Comparison of ENCODE assay signal across 11 cellular contexts in genomic region chr18:23107718-23108117, GRCh38. TPM values are rescaled to one million over a fixed set of nuclear protein-coding genes. Genes with fewer than 3 reads are reported as not detected.
DNase-seq lines count a peak whose midpoint lies in the region; ATAC-seq, FAIRE-seq and TF ChIP-seq lines count a peak whose summit lies in the region.
"Had no signal": no experiment of that assay in that cellular context is flagged by ENCODE, and none has a peak within 500 bp of the region (broad histone marks: within the 10 kb centered on the region; RNA-seq: fewer than 3 reads in every experiment).

No MANE protein-coding gene starts in this region.

- 81 to 88% (median 87%) methylated on average over 7 of the region's 7 CpGs for WGBS in adrenal gland, 4 donors
- 66% methylated on average over 7 of the region's 7 CpGs for WGBS in HepG2 (ENCODE audit: low lambda C conversion rate)

- H3K79me2 ChIP-seq in HepG2 (ENCODE audit: insufficient read depth, low read length) = no peaks in the 10 kb centered on the region

- DNase-seq in NCI-H69 (lab: John Stamatoyannopoulos, UW) (peak; percentile 64), chondrocyte (ENCODE audit: low spot score) (no peak), osteocyte (ENCODE audit: extremely low spot score, unreplicated experiment) (no peak), adrenal gland (no peak), HepG2 (ENCODE audit: low spot score) (no peak), SKM-1 treated with dmso at 0.1 percent for 144 hours (lab: John Stamatoyannopoulos, UW; ENCODE audit: unreplicated experiment) (no peak)
- no peak for DNase-seq in activated CD4-positive, CD25-positive, alpha-beta regulatory T cell (lab: John Stamatoyannopoulos, UW)
- DNase-seq: activated effector memory CD4-positive, alpha-beta T cell treated with anti-CD3 and anti-CD28 coated beads, Interleukin-2, amount 50 U/mL, for 16 hours; cortex of kidney; WERI-Rb-1 had no signal

- H3K4me1 ChIP-seq in BLaER1 treated with 17β-estradiol and CSF1 and Interleukin-3, amounts not matched to agents 10 nM and 100 nM = peaks cover 0 to 29% (median 22%) of the 10 kb centered on the region in 10 experiments; a peak in 16 of 20 replicates
- H3K4me1 ChIP-seq in adrenal gland (replicated peaks in 1 of 2) = peaks cover 5 to 10% of the 10 kb centered on the region in 2 donors
- H3K4me1 ChIP-seq in HepG2 (ENCODE audit: insufficient read depth, low read length) = peaks cover 40% of the 10 kb centered on the region

- in situ Hi-C loops in HepG2 (cut with HindIII; ENCODE audit: extremely low pct_ligation_motif_present, low pct_unique_long_range_greater_than_20kb) = no loop called here

- TF ChIP-seq RAD21 in HepG2 (CRISPR knock-in tag; IDR thresholded peaks at IDR 0.05) = no peak

- H4K20me1 ChIP-seq in BLaER1 treated with 17β-estradiol and CSF1 and Interleukin-3, amounts not matched to agents 10 nM and 100 nM = no peaks in the 10 kb centered on the region
- H4K20me1 ChIP-seq in HepG2 (ENCODE audit: insufficient read depth, low read length) = no peaks in the 10 kb centered on the region

- H2AFZ ChIP-seq in HepG2 (ENCODE audit: low read length) = no peak overlapping the region

- no peak overlapping the region for H3K4me3 Mint-ChIP-seq in chondrocyte (ENCODE audit: unreplicated experiment)
- peak overlapping the region; percentile 32 for H3K4me3 Mint-ChIP-seq in osteocyte (ENCODE audit: unreplicated experiment)

- H3K36me3 Mint-ChIP-seq in chondrocyte (ENCODE audit: low read depth) (peaks cover 2% of the 10 kb centered on the region), osteocyte (ENCODE audit: unreplicated experiment) (no peaks in the 10 kb centered on the region)

- no peak for TF ChIP-seq EP300 in HepG2 (IDR thresholded peaks at IDR 0.05; ENCODE audit: low read depth in 2 of 2, low read length in 2 of 2)
- TF ChIP-seq EP300 in HepG2 (CRISPR knock-in tag; IDR thresholded peaks at IDR 0.05; ENCODE audit: borderline replicate concordance) = no peak

- no TSS peak for BruUV-seq in HepG2 (replicated peaks; lab: Mats Ljungman, UMichigan)

- H3K9me3 Mint-ChIP-seq in chondrocyte (ENCODE audit: low read depth) (peaks cover 5% of the 10 kb centered on the region), osteocyte (ENCODE audit: unreplicated experiment) (peaks cover 5% of the 10 kb centered on the region)

- no peaks in the 10 kb centered on the region; a peak in 1 of 22 replicates for H3K27me3 ChIP-seq in BLaER1 treated with 17β-estradiol and CSF1 and Interleukin-3, amounts not matched to agents 10 nM and 100 nM
- H3K27me3 ChIP-seq in adrenal gland = peaks cover 4% of the 10 kb centered on the region
- peaks cover 0 to 4% of the 10 kb centered on the region in 2 experiments; a peak in 1 of 5 replicates for H3K27me3 ChIP-seq in HepG2 (ENCODE audit: control insufficient read depth in 1 of 2, insufficient read depth in 2 of 2, low read length in 2 of 2)

- no peak overlapping the region for H3K9ac ChIP-seq in BLaER1 treated with 17β-estradiol and CSF1 and Interleukin-3, amounts not matched to agents 10 nM and 100 nM
- H3K9ac ChIP-seq in HepG2 (ENCODE audit: insufficient read depth, low read depth, low read length) = no peak overlapping the region

- peaks cover 0 to 8% (median 0%) of the 10 kb centered on the region in 11 experiments; a peak in 5 of 22 replicates for H3K9me3 ChIP-seq in BLaER1 treated with 17β-estradiol and CSF1 and Interleukin-3, amounts not matched to agents 10 nM and 100 nM (replicated peaks in 1 of 11)
- H3K9me3 ChIP-seq in adrenal gland (replicated peaks in 1 of 3) (no peaks in the 10 kb centered on the region), HepG2 (ENCODE audit: low read length) (no peaks in the 10 kb centered on the region)

- POLR2A ChIA-PET in HepG2 (lab: Yijun Ruan, JAX) = interaction anchor here (0.7 kb wide), 1 partner anchor 14 kb away, joined by 3 read pairs; no protein-coding TSS in a partner anchor

- TF ChIP-seq CTCF in chondrocyte (IDR thresholded peaks at IDR 0.05) (no peak), osteocyte (IDR thresholded peaks at IDR 0.05) (no peak), adrenal gland (IDR thresholded peaks at IDR 0.05) (no peak), HepG2 (CRISPR knock-in tag; IDR thresholded peaks at IDR 0.05) (no peak)

- peak overlapping the region; percentile 97 for H3K27ac Mint-ChIP-seq in chondrocyte (ENCODE audit: unreplicated experiment)
- peak overlapping the region; percentile 95 for H3K27ac Mint-ChIP-seq in osteocyte (ENCODE audit: unreplicated experiment)

- no peak for TF ChIP-seq POLR2A in adrenal gland (IDR thresholded peaks at IDR 0.05)
- no peak for TF ChIP-seq POLR2A in HepG2 (IDR thresholded peaks at IDR 0.05; ENCODE audit: insufficient read depth in 1 of 2, low read depth in 2 of 2, low read length in 2 of 2)

- ATAC-seq in HepG2 = no peak

- no peaks in the 10 kb centered on the region for H3K36me3 ChIP-seq in BLaER1 treated with 17β-estradiol and CSF1 and Interleukin-3, amounts not matched to agents 10 nM and 100 nM
- H3K36me3 ChIP-seq in adrenal gland (replicated peaks in 1 of 2) = no peaks in the 10 kb centered on the region
- H3K36me3 ChIP-seq in HepG2 (replicated peaks in 1 of 2; ENCODE audit: control insufficient read depth in 1 of 2, insufficient read depth in 2 of 2, low read length in 2 of 2) = no peaks in the 10 kb centered on the region
- H3K36me3 ChIP-seq: WERI-Rb-1 had no signal

- FAIRE-seq in HepG2 (lab: Jason Lieb, UNC) = no peak

- H3K4me3 ChIP-seq in BLaER1 treated with 17β-estradiol and CSF1 and Interleukin-3, amounts not matched to agents 10 nM and 100 nM = no peak overlapping the region
- H3K4me3 ChIP-seq in adrenal gland (no peak overlapping the region), HepG2 (replicated peaks in 1 of 3; ENCODE audit: insufficient read depth in 1 of 3, low read depth in 2 of 3, low read length in 3 of 3) (no peak overlapping the region)

- CTCF ChIA-PET in HepG2 (lab: Yijun Ruan, JAX; ENCODE audit: low intra/inter-chr PET ratio, low total read pairs) = no interaction called here

- no peak overlapping the region for H3K27ac ChIP-seq in BLaER1 treated with 17β-estradiol and CSF1 and Interleukin-3, amounts not matched to agents 10 nM and 100 nM
- H3K27ac ChIP-seq in adrenal gland = no peak overlapping the region
- H3K27ac ChIP-seq in HepG2 (ENCODE audit: extremely low read length, insufficient read depth, low read length) = no peak overlapping the region
- H3K27ac ChIP-seq: WERI-Rb-1 had no signal

- H3K4me1 Mint-ChIP-seq in chondrocyte (ENCODE audit: low read depth) = peaks cover 42% of the 10 kb centered on the region
- peaks cover 45% of the 10 kb centered on the region for H3K4me1 Mint-ChIP-seq in osteocyte (ENCODE audit: unreplicated experiment)

- peak overlapping the region in 6 of 11 experiments; percentile 36 to 63 (median 53); a peak in 11 of 22 replicates for H3K4me2 ChIP-seq in BLaER1 treated with 17β-estradiol and CSF1 and Interleukin-3, amounts not matched to agents 10 nM and 100 nM
- H3K4me2 ChIP-seq in HepG2 (ENCODE audit: low read depth, low read length) = no peak overlapping the region

- no peaks in the 10 kb centered on the region for H3K27me3 Mint-ChIP-seq in chondrocyte (ENCODE audit: low read depth)
- no peaks in the 10 kb centered on the region for H3K27me3 Mint-ChIP-seq in osteocyte (ENCODE audit: unreplicated experiment)

- intact Hi-C loops in adrenal gland (cut with DNase I) = no loop called here
- intact Hi-C loops in HepG2 (cut with micrococcal nuclease; ENCODE audit: unreplicated experiment) = no loop called here

TF ChIP-seq in HepG2, 621 proteins besides CTCF, POLR2A, EP300 and RAD21 (continues in another document):
- no peak for TF ChIP-seq RXRA (CRISPR knock-in tag; IDR thresholded peaks at IDR 0.05)

RNA-seq across cellular contexts. Expression of gene CABLES1, which starts 27.6 kb away (rescaled TPM):
- total RNA-seq in chondrocyte (26.2 to 46.3 TPM (median 29.3 TPM) in 3 replicates), osteocyte (50.9 and 51.2 TPM in 2 replicates), adrenal gland (10 to 100 TPM in 2 of 8 donors, 1 to 10 TPM in 6; 4.1 to 11.9 (median 7.7) TPM), HepG2 (2016; rRNA removed; fragmentation: Illumina TruSeq; extraction: Trizol) (25.8 and 32.4 TPM in 2 replicates)
- polyA plus RNA-seq in adrenal gland (1 to 10 TPM; 2.5 to 4.3 (median 3.6) TPM), HepG2 (2011; rRNA removed) (14.7 and 15.5 TPM in 2 replicates)
- 7.2 and 8.8 TPM in 2 replicates for total RNA-seq in HepG2 (2016; cell fraction: cytosol; rRNA removed; fragmentation: Illumina TruSeq; extraction: Trizol; ENCODE audit: low read depth)
- 24.2 and 25.8 TPM in 2 replicates for total RNA-seq in HepG2 (2016; cell fraction: insoluble cytoplasmic fraction; rRNA removed; fragmentation: Illumina TruSeq; extraction: Trizol)
- 31.6 and 31.8 TPM in 2 replicates for total RNA-seq in HepG2 (2016; cell fraction: membrane; rRNA removed; fragmentation: Illumina TruSeq; extraction: Trizol)
- total RNA-seq in HepG2 (2016; cell fraction: nucleus; rRNA removed; fragmentation: Illumina TruSeq; extraction: Trizol) = 23.4 and 24.3 TPM in 2 replicates
- 11.3 and 13.8 TPM in 2 replicates for polyA plus RNA-seq in HepG2 (2011; cell fraction: cytosol; rRNA removed)
- polyA plus RNA-seq in HepG2 (2011; cell fraction: nucleus; rRNA removed) = 13.3 and 13.6 TPM in 2 replicates
- 21.4 and 30.0 TPM in 2 replicates for polyA plus RNA-seq in HepG2 (2012)
- 8.1 and 10.3 TPM in 2 replicates for polyA plus RNA-seq in HepG2 (2016; cell fraction: cytosol; fragmentation: Illumina TruSeq; extraction: Trizol; ENCODE audit: low read depth)
- polyA plus RNA-seq in HepG2 (2016; cell fraction: insoluble cytoplasmic fraction; fragmentation: Illumina TruSeq; extraction: Trizol; ENCODE audit: low read depth) = 31.8 and 42.4 TPM in 2 replicates
- polyA plus RNA-seq in HepG2 (2016; cell fraction: membrane; fragmentation: Illumina TruSeq; extraction: Trizol; ENCODE audit: low read depth) = 27.2 and 29.8 TPM in 2 replicates
- polyA plus RNA-seq in HepG2 (2016; cell fraction: nucleus; fragmentation: Illumina TruSeq; extraction: Trizol; ENCODE audit: insufficient read depth, low read depth) = 28.1 and 31.7 TPM in 2 replicates
- polyA minus RNA-seq in HepG2 (2011; rRNA and poly(A)+ RNA removed; ENCODE audit: low replicate concordance) = 12.7 and 15.8 TPM in 2 replicates
- polyA minus RNA-seq in HepG2 (2011; cell fraction: cytosol; rRNA and poly(A)+ RNA removed) = 12.3 and 13.9 TPM in 2 replicates
- 26.8 and 35.3 TPM in 2 replicates for polyA minus RNA-seq in HepG2 (2011; cell fraction: nucleus; rRNA and poly(A)+ RNA removed)
